ENCODE assay signal across 1 cellular context in genomic region chr3:38397320-38397719, GRCh38.
TF ChIP-seq lines count a peak whose summit lies in the region.

No MANE protein-coding gene starts in this region.

TF ChIP-seq in HepG2, 621 proteins besides CTCF, POLR2A, EP300 and RAD21 (continued from another document and continues in another):
- TF ChIP-seq ZBTB20 (CRISPR knock-in tag; IDR thresholded peaks at IDR 0.05; ENCODE audit: borderline replicate concordance, low read depth) = peak; percentile 55; the same call in 1 of the 2 replicates
- TF ChIP-seq MTERF4 (CRISPR knock-in tag; IDR thresholded peaks at IDR 0.05) = no peak
- TF ChIP-seq ZSCAN21 (CRISPR knock-in tag; IDR thresholded peaks at IDR 0.05; ENCODE audit: borderline replicate concordance) = no peak
- no peak for TF ChIP-seq ZNF318 (CRISPR knock-in tag; IDR thresholded peaks at IDR 0.05)
- TF ChIP-seq KLF16 (CRISPR knock-in tag; IDR thresholded peaks at IDR 0.05) = 0 out of 4 replicates have a peak, but pooled peaks of 1 of the 2 experiments have one; percentile 50
- no peak for TF ChIP-seq ZNF7 (CRISPR knock-in tag; IDR thresholded peaks at IDR 0.05)
- no peak for TF ChIP-seq NBN (conservative IDR thresholded peaks at IDR 0.05)
- no peak for TF ChIP-seq FOXO1 (CRISPR knock-in tag; IDR thresholded peaks at IDR 0.05)
- no peak for TF ChIP-seq ZNF44 (CRISPR knock-in tag; IDR thresholded peaks at IDR 0.05)
- TF ChIP-seq DDIT3 (CRISPR knock-in tag; IDR thresholded peaks at IDR 0.05) = no peak
- no peak for TF ChIP-seq ZNF891 (CRISPR knock-in tag; IDR thresholded peaks at IDR 0.05)
- TF ChIP-seq ZNF691 (CRISPR knock-in tag; IDR thresholded peaks at IDR 0.05; ENCODE audit: borderline replicate concordance, low read depth) = no peak
- no peak for TF ChIP-seq USF2 (IDR thresholded peaks at IDR 0.05; ENCODE audit: low read depth, low read length)
- TF ChIP-seq USF2 (CRISPR knock-in tag; IDR thresholded peaks at IDR 0.05; ENCODE audit: borderline replicate concordance) = peak; percentile 58; the same call in 1 of the 2 replicates
- TF ChIP-seq HINFP (CRISPR knock-in tag; IDR thresholded peaks at IDR 0.05; ENCODE audit: low read depth) = no peak
- no peak for TF ChIP-seq ZSCAN29 (CRISPR knock-in tag; conservative IDR thresholded peaks at IDR 0.05)
- TF ChIP-seq ZIK1 (CRISPR knock-in tag; IDR thresholded peaks at IDR 0.05; ENCODE audit: borderline replicate concordance, low read depth) = no peak
- TF ChIP-seq ZNF235 (CRISPR knock-in tag; IDR thresholded peaks at IDR 0.05; ENCODE audit: borderline replicate concordance) = no peak
- TF ChIP-seq ZNF558 (CRISPR knock-in tag; IDR thresholded peaks at IDR 0.05; ENCODE audit: borderline replicate concordance) = no peak
- TF ChIP-seq ZMAT3 (CRISPR knock-in tag; conservative IDR thresholded peaks at IDR 0.05) = peak; percentile 66; the same call in 1 of the 2 replicates
- TF ChIP-seq ZNF276 (CRISPR knock-in tag; IDR thresholded peaks at IDR 0.05; ENCODE audit: low read depth) = no peak
- no peak for TF ChIP-seq NFATC3 (CRISPR knock-in tag; IDR thresholded peaks at IDR 0.05)
- no peak for TF ChIP-seq ZNF503 (CRISPR knock-in tag; IDR thresholded peaks at IDR 0.05)
- TF ChIP-seq ZNF792 (CRISPR knock-in tag; IDR thresholded peaks at IDR 0.05) = peak; percentile 64; the same call in 1 of the 2 replicates
- no peak for TF ChIP-seq RFX1 (IDR thresholded peaks at IDR 0.05)
- TF ChIP-seq ZNF101 (CRISPR knock-in tag; IDR thresholded peaks at IDR 0.05; ENCODE audit: borderline replicate concordance, low read depth) = no peak
- no peak for TF ChIP-seq DPF2 (CRISPR knock-in tag; IDR thresholded peaks at IDR 0.05; ENCODE audit: borderline replicate concordance, low read depth)
- TF ChIP-seq ZNF281 (CRISPR knock-in tag; IDR thresholded peaks at IDR 0.05; ENCODE audit: borderline replicate concordance) = no peak
- TF ChIP-seq RBAK (CRISPR knock-in tag; IDR thresholded peaks at IDR 0.05) = no peak
- no peak for TF ChIP-seq CREM (IDR thresholded peaks at IDR 0.05)
- no peak for TF ChIP-seq CREM (CRISPR knock-in tag; IDR thresholded peaks at IDR 0.05)
- no peak for TF ChIP-seq KLF13 (CRISPR knock-in tag; IDR thresholded peaks at IDR 0.05)
- no peak for TF ChIP-seq SETDB1 (CRISPR knock-in tag; IDR thresholded peaks at IDR 0.05; ENCODE audit: borderline replicate concordance)
- no peak for TF ChIP-seq ZNF567 (CRISPR knock-in tag; IDR thresholded peaks at IDR 0.05; ENCODE audit: borderline replicate concordance)
- TF ChIP-seq ZFP82 (CRISPR knock-in tag; IDR thresholded peaks at IDR 0.05; ENCODE audit: borderline replicate concordance) = no peak
- peak; percentile 59; the same call in 1 of the 2 replicates for TF ChIP-seq HDAC2 (CRISPR knock-in tag; IDR thresholded peaks at IDR 0.05)
- no peak for TF ChIP-seq ZNF619 (CRISPR knock-in tag; IDR thresholded peaks at IDR 0.05)
- peak; percentile 50; the same call in 1 of the 2 replicates for TF ChIP-seq PPARG (CRISPR knock-in tag; conservative IDR thresholded peaks at IDR 0.05)
- no peak for TF ChIP-seq ZNF562 (CRISPR knock-in tag; IDR thresholded peaks at IDR 0.05; ENCODE audit: borderline replicate concordance)
- TF ChIP-seq AHR (CRISPR knock-in tag; IDR thresholded peaks at IDR 0.05) = no peak
- TF ChIP-seq ZNF263 (CRISPR knock-in tag; IDR thresholded peaks at IDR 0.05) = no peak
- TF ChIP-seq MTF1 (CRISPR knock-in tag; IDR thresholded peaks at IDR 0.05) = no peak
- TF ChIP-seq FOXK1 (CRISPR knock-in tag; IDR thresholded peaks at IDR 0.05; ENCODE audit: borderline replicate concordance, low read depth) = no peak
- no peak for TF ChIP-seq ZNF10 (CRISPR knock-in tag; IDR thresholded peaks at IDR 0.05; ENCODE audit: borderline replicate concordance, low read depth)
- no peak for TF ChIP-seq KAT7 (CRISPR knock-in tag; IDR thresholded peaks at IDR 0.05; ENCODE audit: borderline replicate concordance)
- no peak for TF ChIP-seq ARNT (IDR thresholded peaks at IDR 0.05)
